17 cellular contexts compared by ENCODE assay signal in genomic region chr4:128512161-128512560, GRCh38.
DNase-seq lines count a peak whose midpoint lies in the region; ATAC-seq and TF ChIP-seq lines count a peak whose summit lies in the region.
"Had no signal": no experiment of that assay in that cellular context is flagged by ENCODE, and none has a peak within 500 bp of the region (broad histone marks: within the 10 kb centered on the region; RNA-seq: fewer than 3 reads in every experiment).

No MANE protein-coding gene starts in this region.

- H4K91ac ChIP-seq in neuronal stem cell (ENCODE audit: low read depth, low read length, poor library complexity) = no peak overlapping the region

- H3K18ac ChIP-seq in neuronal stem cell (ENCODE audit: low read length) = no peak overlapping the region

- no peak overlapping the region for H3K23ac ChIP-seq in neuronal stem cell (ENCODE audit: low read depth, low read length, poor library complexity)

- peak; percentile 73 for DNase-seq in A673 (ENCODE audit: low spot score)
- DNase-seq in GM03348 (ENCODE audit: low spot score) = peak; percentile 65
- no peak for DNase-seq in SK-N-SH
- DNase-seq in fibroblast of the aortic adventitia (ENCODE audit: low read depth) = peak; percentile 52
- no peak for DNase-seq in Ammon's horn (ENCODE audit: low spot score)
- DNase-seq in upper lobe of right lung = no peak
- DNase-seq in neuronal stem cell (ENCODE audit: low spot score) = no peak
- DNase-seq: C1 segment of cervical spinal cord, HCEC 1CT, NCI-H1417 treated with DMSO at 0.1 percent for 48 hours, NCI-H187 treated with DMSO at 0.1 percent for 48 hours, NCI-H226, NCI-H524 treated with DMSO at 0.1 percent for 48 hours, PC-3, SW 1271 had no signal

- H3K9me2 ChIP-seq in SK-N-SH = no peaks in the 10 kb centered on the region

- H3K79me2 ChIP-seq in SK-N-SH (ENCODE audit: insufficient read depth) = no peaks in the 10 kb centered on the region

- H3K4ac ChIP-seq in neuronal stem cell (ENCODE audit: low read length) = no peak overlapping the region

- peaks cover 2% of the 10 kb centered on the region for H3F3A ChIP-seq in SK-N-SH (replicated peaks; ENCODE audit: insufficient read depth)

- no peak overlapping the region for H2BK12ac ChIP-seq in neuronal stem cell (ENCODE audit: low read length)

- CTCF ChIA-PET in A673 (lab: Charles Lee) = no interaction called here
- CTCF ChIA-PET in SK-N-SH (lab: Yijun Ruan, JAX) = no interaction called here

- no peak overlapping the region for H3K14ac ChIP-seq in neuronal stem cell (ENCODE audit: low read length)

- no peaks in the 10 kb centered on the region for H3K27me3 ChIP-seq in A673 (replicated peaks; ENCODE audit: insufficient read depth, low read depth, low read length, poor library complexity)
- no peaks in the 10 kb centered on the region for H3K27me3 ChIP-seq in SK-N-SH (ENCODE audit: insufficient read depth)
- no peaks in the 10 kb centered on the region for H3K27me3 ChIP-seq in upper lobe of right lung
- no peaks in the 10 kb centered on the region for H3K27me3 ChIP-seq in neuronal stem cell (ENCODE audit: control insufficient read depth in 3 of 3, insufficient read depth in 3 of 3, low read depth in 1 of 3, low read length in 3 of 3)

- intact Hi-C loops in A673 (cut with micrococcal nuclease; ENCODE audit: unreplicated experiment) = no loop called here
- intact Hi-C loops in upper lobe of right lung (cut with DNase I) = no loop called here

- H3K27ac ChIP-seq in A673 (ENCODE audit: low read depth, low read length, poor library complexity, severe bottlenecking) = no peak overlapping the region
- H3K27ac ChIP-seq in SK-N-SH (ENCODE audit: low read depth in 2 of 2, low read length in 1 of 2) = peak overlapping the region in 1 of 2 experiments; percentile 47; a peak in 1 of 4 replicates
- H3K27ac ChIP-seq in upper lobe of right lung = no peak overlapping the region
- H3K27ac ChIP-seq in neuronal stem cell (replicated peaks; ENCODE audit: low read length) = no peak overlapping the region
- H3K27ac ChIP-seq: 22Rv1 had no signal

- no peaks in the 10 kb centered on the region for H3K36me3 ChIP-seq in A673 (ENCODE audit: insufficient read depth, low read length, poor library complexity, severe bottlenecking)
- no peaks in the 10 kb centered on the region for H3K36me3 ChIP-seq in SK-N-SH (replicated peaks in 1 of 2; ENCODE audit: control insufficient read depth in 1 of 2, insufficient read depth in 2 of 2, low read length in 1 of 2)
- H3K36me3 ChIP-seq in upper lobe of right lung = no peaks in the 10 kb centered on the region
- no peaks in the 10 kb centered on the region for H3K36me3 ChIP-seq in neuronal stem cell (replicated peaks in 1 of 2; ENCODE audit: control insufficient read depth in 2 of 2, insufficient read depth in 2 of 2, low read length in 2 of 2)

- no TSS peak for BruUV-seq in A673 (replicated peaks; lab: Mats Ljungman, UMichigan)

- H3K4me1 ChIP-seq in A673 (ENCODE audit: insufficient read depth, low read length, poor library complexity, severe bottlenecking) (peaks cover 3% of the 10 kb centered on the region), SK-N-SH (ENCODE audit: control insufficient read depth in 1 of 2, insufficient read depth in 2 of 2, low read depth in 1 of 2, low read length in 1 of 2) (peaks cover 10 to 12% of the 10 kb centered on the region in 2 experiments; a peak in 3 of 4 replicates), upper lobe of right lung (peaks cover 7% of the 10 kb centered on the region), neuronal stem cell (ENCODE audit: control insufficient read depth in 2 of 2, insufficient read depth in 1 of 2, low read depth in 1 of 2, low read length in 2 of 2) (peaks cover 2 to 9% of the 10 kb centered on the region in 2 donors)

- H2BK15ac ChIP-seq in neuronal stem cell (ENCODE audit: low read length) = no peak overlapping the region

- TF ChIP-seq EP300 in SK-N-SH (IDR thresholded peaks at IDR 0.05; ENCODE audit: borderline replicate concordance in 1 of 2, low read depth in 1 of 2, low read length in 1 of 2) = no peak

- TF ChIP-seq RAD21 in SK-N-SH (IDR thresholded peaks at IDR 0.05; ENCODE audit: low read length) = no peak

- H2BK5ac ChIP-seq in neuronal stem cell (ENCODE audit: low read length) = no peak overlapping the region

- H3K79me1 ChIP-seq in neuronal stem cell (ENCODE audit: low read depth, low read length) = no peaks in the 10 kb centered on the region

- no peak overlapping the region for H2BK120ac ChIP-seq in neuronal stem cell (ENCODE audit: low read depth, low read length)

- ATAC-seq in GM18498 (IDR thresholded peaks at IDR 0.05; ENCODE audit: unreplicated experiment) (no peak), upper lobe of right lung (no peak)
- ATAC-seq: PC-3 had no signal

- H3K4me2 ChIP-seq in SK-N-SH (no peak overlapping the region), neuronal stem cell (ENCODE audit: insufficient read depth, low read length, poor library complexity, severe bottlenecking) (no peak overlapping the region)

- H2AFZ ChIP-seq in SK-N-SH (ENCODE audit: low read depth) (no peak overlapping the region), neuronal stem cell (ENCODE audit: low read length) (no peak overlapping the region)

- WGBS in SK-N-SH (ENCODE audit: low lambda C conversion rate) = 96% methylated on average over 5 of the region's 5 CpGs
- WGBS in neuronal stem cell (ENCODE audit: extremely low coverage in 2 of 2, insufficient read length in 2 of 2, insufficient replicate concordance in 1 of 2), 2 donors = no CpG with 5 or more reads among the region's 5 CpGs

- H2AK5ac ChIP-seq in neuronal stem cell (ENCODE audit: low read depth, low read length) = no peak overlapping the region

- POLR2A ChIA-PET in A673 (lab: Charles Lee; ENCODE audit: low non-redundant PET) (interaction anchor here (0.6 kb wide), 1 partner anchor 10 kb away, joined by 3 read pairs; no protein-coding TSS in a partner anchor), SK-N-SH (lab: Yijun Ruan, JAX) (interaction anchor here (0.5 kb wide), 1 partner anchor 637 kb away, joined by 5 read pairs; no protein-coding TSS in a partner anchor)

- no peak overlapping the region for H3K9ac ChIP-seq in SK-N-SH
- no peak overlapping the region for H3K9ac ChIP-seq in neuronal stem cell (ENCODE audit: low read depth, low read length, poor library complexity)

- no peaks in the 10 kb centered on the region for H4K20me1 ChIP-seq in SK-N-SH (ENCODE audit: insufficient read depth)

- no peaks in the 10 kb centered on the region for H3K9me3 ChIP-seq in A673 (ENCODE audit: low read depth, low read length, poor library complexity, severe bottlenecking)
- H3K9me3 ChIP-seq in SK-N-SH = peaks cover 5% of the 10 kb centered on the region; the same call in 1 of the 2 replicates
- H3K9me3 ChIP-seq in upper lobe of right lung = no peaks in the 10 kb centered on the region
- H3K9me3 ChIP-seq in neuronal stem cell (replicated peaks in 1 of 2; ENCODE audit: control insufficient read depth in 2 of 2, insufficient read depth in 1 of 2, low read depth in 1 of 2, low read length in 2 of 2) = peaks cover 0 to 7% of the 10 kb centered on the region in 2 donors

- no peak overlapping the region for H4K8ac ChIP-seq in neuronal stem cell (ENCODE audit: low read depth, low read length)

- TF ChIP-seq CTCF in A673 (conservative IDR thresholded peaks at IDR 0.05; ENCODE audit: low read depth, low read length) (no peak), SK-N-SH (IDR thresholded peaks at IDR 0.05) (no peak), fibroblast of the aortic adventitia (IDR thresholded peaks at IDR 0.05; ENCODE audit: insufficient read depth, low read length) (no peak), upper lobe of right lung (IDR thresholded peaks at IDR 0.05) (no peak)

- no peak overlapping the region for H3K4me3 ChIP-seq in A673 (ENCODE audit: low read depth, low read length, poor library complexity, severe bottlenecking)
- no peak overlapping the region for H3K4me3 ChIP-seq in SK-N-SH (ENCODE audit: low read depth in 2 of 2, low read length in 1 of 2)
- no peak overlapping the region for H3K4me3 ChIP-seq in fibroblast of the aortic adventitia (ENCODE audit: low read depth, low read length)
- no peak overlapping the region for H3K4me3 ChIP-seq in upper lobe of right lung
- no peak overlapping the region for H3K4me3 ChIP-seq in neuronal stem cell (ENCODE audit: low read length in 2 of 2)

TF ChIP-seq in SK-N-SH, 30 proteins besides CTCF, POLR2A, EP300 and RAD21:
- TF ChIP-seq IRF3 (IDR thresholded peaks at IDR 0.05; ENCODE audit: low read depth, low read length) (no peak), TCF12 (IDR thresholded peaks at IDR 0.05) (peak; percentile 47; the same call in 1 of the 2 replicates)

Comparison
In these comparisons a context has a peak if more than half of its experiments do, and no peak if none do; other contexts are left out.
1. DNase-seq: peak in A673 (single experiment), GM03348 (single experiment) and fibroblast of the aortic adventitia (single experiment); none in SK-N-SH (single experiment), Ammon's horn (single experiment), upper lobe of right lung (single experiment) and neuronal stem cell (single experiment).